8 cellular contexts compared by ENCODE assay signal in the genomic region with DNA sequence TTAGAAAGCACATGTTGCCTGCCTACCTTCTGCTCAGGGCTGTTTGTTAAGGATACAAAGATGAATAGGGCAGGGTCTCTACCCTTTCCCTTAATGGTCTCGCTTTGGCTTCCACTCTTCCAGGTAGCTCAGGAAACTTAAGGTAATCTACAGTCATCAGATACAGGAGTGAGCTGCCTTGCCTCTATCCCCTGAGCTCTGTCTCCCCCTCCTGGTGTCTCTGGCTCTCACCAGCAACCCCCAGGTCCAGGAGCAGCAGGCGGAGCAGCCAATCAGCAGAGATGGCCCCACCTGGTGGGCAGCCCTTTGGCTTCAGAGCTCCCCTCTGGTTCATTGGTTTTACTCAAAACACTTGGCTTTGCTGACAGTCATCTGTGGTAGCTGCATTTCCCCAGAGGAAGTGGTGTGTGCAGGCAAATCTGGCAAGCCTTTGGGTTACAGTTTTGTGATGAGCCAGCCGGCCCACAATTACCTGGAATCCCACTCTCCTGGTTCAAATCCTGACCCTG. TPM values are rescaled to one million over a fixed set of nuclear protein-coding genes. Genes with fewer than 3 reads are reported as not detected.
DNase-seq lines count a peak whose midpoint lies in the region; ATAC-seq and FAIRE-seq lines count a peak whose summit lies in the region.

No MANE protein-coding gene starts in this region.

- peak overlapping the region in 1 of 11 experiments; percentile 17; a peak in 2 of 22 replicates for H3K9ac ChIP-seq in BLaER1 treated with 17β-estradiol and CSF1 and Interleukin-3, amounts not matched to agents 10 nM and 100 nM

- no peaks in the 10 kb centered on the region for H3K9me3 ChIP-seq in BLaER1 treated with 17β-estradiol and CSF1 and Interleukin-3, amounts not matched to agents 10 nM and 100 nM (replicated peaks in 1 of 11)

- peak; percentile 99 for FAIRE-seq in GM19239 (lab: Jason Lieb, UNC)

- DNase-seq in GM19239 (ENCODE audit: insufficient read length, low spot score) (peak; percentile 92), NCI-H460 (ENCODE audit: extremely low read depth, low read depth) (peak; percentile 75), cerebellar cortex (ENCODE audit: low spot score) (peak; percentile 88), left lobe of liver (ENCODE audit: low spot score) (peak; percentile 78)
- DNase-seq in activated CD4-positive, alpha-beta T cell treated with anti-CD3 and anti-CD28 coated beads for 1 hour = peak; percentile 67
- DNase-seq in stimulated activated CD4-positive, alpha-beta T cell treated with anti-CD3 and anti-CD28 coated beads, Interleukin-4, amount 100 ng/mL, for 48 hours (ENCODE audit: low read depth in 2 of 2) = peak; percentile 67 to 75

- H3K4me1 ChIP-seq in BLaER1 treated with 17β-estradiol and CSF1 and Interleukin-3, amounts not matched to agents 10 nM and 100 nM = peaks cover 28 to 58% (median 37%) of the 10 kb centered on the region in 10 experiments

- peak overlapping the region; percentile 18 to 75 (median 46); a peak in 20 of 22 replicates for H3K4me2 ChIP-seq in BLaER1 treated with 17β-estradiol and CSF1 and Interleukin-3, amounts not matched to agents 10 nM and 100 nM

- H3K27ac ChIP-seq in BLaER1 treated with 17β-estradiol and CSF1 and Interleukin-3, amounts not matched to agents 10 nM and 100 nM = peak overlapping the region in 5 of 11 experiments; percentile 30 to 54 (median 45); a peak in 9 of 22 replicates

- no peaks in the 10 kb centered on the region; a peak in 1 of 22 replicates for H4K20me1 ChIP-seq in BLaER1 treated with 17β-estradiol and CSF1 and Interleukin-3, amounts not matched to agents 10 nM and 100 nM

- no peak overlapping the region for H3K4me3 ChIP-seq in BLaER1 treated with 17β-estradiol and CSF1 and Interleukin-3, amounts not matched to agents 10 nM and 100 nM

- H3K36me3 ChIP-seq in BLaER1 treated with 17β-estradiol and CSF1 and Interleukin-3, amounts not matched to agents 10 nM and 100 nM = no peaks in the 10 kb centered on the region

- ATAC-seq in HG03280 (IDR thresholded peaks at IDR 0.05; ENCODE audit: unreplicated experiment) (peak; percentile 98), left lobe of liver (peak; percentile 79)

- no peaks in the 10 kb centered on the region for H3K27me3 ChIP-seq in BLaER1 treated with 17β-estradiol and CSF1 and Interleukin-3, amounts not matched to agents 10 nM and 100 nM

RNA-seq across cellular contexts. Expression of gene CX3CR1, which starts 8.5 kb away (rescaled TPM):
- not detected in 2 replicates for total RNA-seq in NCI-H460 (2014; rRNA removed; shearing (Covaris generic))
- polyA plus RNA-seq in NCI-H460 (2014; cell fraction: nucleus; rRNA removed) = not detected in 2 replicates
- total RNA-seq in left lobe of liver = 0.43 TPM

RNA-seq across cellular contexts. Expression of gene CCR8, which starts 41.2 kb away (rescaled TPM):
- total RNA-seq in NCI-H460 (2014; rRNA removed; shearing (Covaris generic)) = not detected in 2 replicates
- not detected in 2 replicates for polyA plus RNA-seq in NCI-H460 (2014; cell fraction: nucleus; rRNA removed)
- total RNA-seq in left lobe of liver = not detected
